28 cellular contexts compared by ENCODE assay signal in the genomic region with DNA sequence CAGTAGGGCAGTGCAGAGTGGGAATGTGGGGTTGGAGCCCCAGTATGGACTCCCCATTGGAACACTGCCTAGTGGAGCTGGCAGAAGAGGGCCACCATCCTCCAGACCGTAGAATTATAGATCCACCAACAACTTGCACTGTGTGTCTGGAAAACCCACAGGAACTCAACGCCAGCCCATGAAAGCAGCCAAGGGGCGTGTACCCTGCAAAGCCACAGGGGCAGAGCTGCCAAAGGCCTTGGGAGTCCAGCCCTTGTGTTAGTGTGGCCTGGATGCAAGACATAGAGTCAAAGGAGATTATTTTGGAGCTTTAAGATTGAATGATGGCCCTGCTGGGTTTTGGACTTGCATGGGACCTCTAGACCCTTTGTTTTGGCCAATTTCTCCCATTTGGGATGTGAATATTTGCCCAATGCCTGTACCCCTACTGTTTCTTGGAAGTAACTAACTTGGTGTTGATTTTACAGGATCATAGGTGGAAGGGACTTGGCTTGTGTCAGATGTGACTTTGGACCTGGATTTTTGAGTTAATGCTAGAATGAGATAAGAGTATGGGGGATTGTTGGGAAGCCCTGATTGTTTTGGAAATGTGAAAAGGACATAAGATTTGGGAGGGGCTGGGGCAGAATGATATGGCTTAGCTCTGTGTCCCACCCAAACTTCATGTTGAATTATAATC.
"Had no signal": no experiment of that assay in that cellular context is flagged by ENCODE, and none has a peak within 500 bp of the region (broad histone marks: within the 10 kb centered on the region; RNA-seq: fewer than 3 reads in every experiment).

No MANE protein-coding gene starts in this region.

- ATAC-seq: activated CD4-positive, CD25-positive, alpha-beta regulatory T cell treated with anti-CD3 and anti-CD28 coated beads, Interleukin-2, amount 50 U/mL, for 24 hours; activated T-cell treated with anti-CD3 and anti-CD28 coated beads, Interleukin-2, amount 50 U/mL, for 72 hours; body of pancreas; effector memory CD8-positive, alpha-beta T cell; gastroesophageal sphincter; T-helper 17 cell had no signal

- H3K27ac ChIP-seq: body of pancreas, esophagus muscularis mucosa, gastroesophageal sphincter, WERI-Rb-1 had no signal

- H3K9me3 ChIP-seq: body of pancreas, esophagus muscularis mucosa, gastroesophageal sphincter had no signal

- H3K4me1 ChIP-seq: body of pancreas, gastroesophageal sphincter had no signal

- FAIRE-seq: colon had no signal

- H3K27me3 ChIP-seq: body of pancreas, esophagus muscularis mucosa, gastroesophageal sphincter had no signal

- H3K4me3 ChIP-seq: body of pancreas, esophagus muscularis mucosa, gastroesophageal sphincter had no signal

- H3K36me3 ChIP-seq: esophagus muscularis mucosa, gastroesophageal sphincter, WERI-Rb-1 had no signal

- DNase-seq: activated B cell treated with CpG ODN at 0.5 μM for 24 hours; activated CD4-positive, alpha-beta memory T cell treated with anti-CD3 and anti-CD28 coated beads, Interleukin-2, amount 10 ng/mL, durations not matched to agents 7 days and 5 days; activated CD4-positive, alpha-beta T cell treated with anti-CD3 and anti-CD28 coated beads, Interleukin-2, amount 10 ng/mL, durations not matched to agents 24 days and 14 days; activated CD8-positive, alpha-beta memory T cell treated with anti-CD3 and anti-CD28 coated beads, Interleukin-2, amount 50 U/mL, for 48 hours; activated gamma-delta T cell; activated naive CD4-positive, alpha-beta T cell; activated naive CD4-positive, alpha-beta T cell treated with anti-CD3 and anti-CD28 coated beads, Interleukin-2, amount 50 U/mL, for 16 hours; activated T-cell treated with anti-CD3 and anti-CD28 coated beads for 4 hours; activated T-cell treated with anti-CD3 and anti-CD28 coated beads, Interleukin-2, amount 50 U/mL, for 24 hours; activated T-cell treated with anti-CD3 and anti-CD28 coated beads, Interleukin-2, amount 50 U/mL, for 72 hours; amniotic stem cell; anterior cingulate cortex; body of pancreas; caudate nucleus; cortex of kidney; dermis blood vessel endothelial cell; effector CD4-positive, alpha-beta T cell; effector memory CD8-positive, alpha-beta T cell; erythroblast; foreskin melanocyte; T-helper 1 cell; T-helper 17 cell; T1000; WERI-Rb-1 had no signal
